13 cellular contexts compared by ENCODE assay signal in genomic region chr1:44072204-44072603, GRCh38. TPM values are rescaled to one million over a fixed set of nuclear protein-coding genes. Genes with fewer than 3 reads are reported as not detected.
A peak's percentile ranks its signal among the peaks of the same experiment; 100 is the strongest.
DNase-seq lines count a peak whose midpoint lies in the region; ATAC-seq, FAIRE-seq and TF ChIP-seq lines count a peak whose summit lies in the region.
"Had no signal": no experiment of that assay in that cellular context is flagged by ENCODE, and none has a peak within 500 bp of the region (broad histone marks: within the 10 kb centered on the region; RNA-seq: fewer than 3 reads in every experiment).

No MANE protein-coding gene starts in this region.

- H3K9me3 Mint-ChIP-seq in activated T-helper 2 cell treated with anti-CD3 and anti-CD28 coated beads, Interferon-gamma antibody, Interleukin-2, Interleukin-4, amounts not matched to agents 10 μg/mL and 5 μg/mL and 100 μg/mL, durations not matched to agents 14 hours and 24 hours and 36 hours = no peaks in the 10 kb centered on the region
- H3K9me3 Mint-ChIP-seq: activated B cell treated with CpG ODN at 0.5 μM for 24 hours had no signal

- H3K36me3 Mint-ChIP-seq in activated T-helper 2 cell treated with anti-CD3 and anti-CD28 coated beads, Interferon-gamma antibody, Interleukin-2, Interleukin-4, amounts not matched to agents 10 μg/mL and 5 μg/mL and 100 μg/mL, durations not matched to agents 14 hours and 24 hours and 36 hours (ENCODE audit: low read depth) = no peaks in the 10 kb centered on the region

- CTCF ChIA-PET in GM12878 (lab: Yijun Ruan, JAX) = interaction anchor here (1.5 to 2.4 kb wide), 3 partner anchors 13 to 30 kb away, joined by 5 to 8 read pairs (median 6); no protein-coding TSS in a partner anchor

- H3K4me3 ChIP-seq in GM12878 (no peak overlapping the region), left lung (no peak overlapping the region)
- H3K4me3 ChIP-seq: HAP-1, ovary had no signal

- in situ Hi-C loops in Caki2 (cut with HindIII; ENCODE audit: low pct_unique_long_range_greater_than_20kb, low sequenced_read_pairs) = no loop called here
- in situ Hi-C loops in GM12878 (cut with MboI) = no loop called here

- no peak for TF ChIP-seq POLR2A in GM12878 (IDR thresholded peaks at IDR 0.05; ENCODE audit: low read depth, low read length)

- no peak for TF ChIP-seq CTCF in GM12878 (IDR thresholded peaks at IDR 0.05 in 2 of 3, conservative IDR thresholded peaks at IDR 0.05 in 1 of 3; ENCODE audit: control insufficient read depth in 2 of 3, extremely low read depth in 1 of 3, insufficient read depth in 1 of 3, low read depth in 3 of 3, low read length in 3 of 3)
- TF ChIP-seq CTCF in left lung (IDR thresholded peaks at IDR 0.05) = no peak

- H3K27me3 ChIP-seq in GM12878 (replicated peaks in 1 of 2; ENCODE audit: control insufficient read depth in 2 of 2, insufficient read depth in 2 of 2, low read length in 1 of 2) (no peaks in the 10 kb centered on the region), left lung (no peaks in the 10 kb centered on the region)
- H3K27me3 ChIP-seq: ovary had no signal

- no peak for TF ChIP-seq EP300 in GM12878 (IDR thresholded peaks at IDR 0.05; ENCODE audit: borderline replicate concordance in 1 of 2, control insufficient read depth in 1 of 2, low read depth in 2 of 2, low read length in 2 of 2)

- H3K9me3 ChIP-seq in GM12878 (replicated peaks; ENCODE audit: control insufficient read depth, insufficient read depth, low read length) = no peaks in the 10 kb centered on the region
- H3K9me3 ChIP-seq in left lung = no peaks in the 10 kb centered on the region
- H3K9me3 ChIP-seq: HAP-1, ovary had no signal

- peaks cover 29% of the 10 kb centered on the region for H3K27me3 Mint-ChIP-seq in activated T-helper 2 cell treated with anti-CD3 and anti-CD28 coated beads, Interferon-gamma antibody, Interleukin-2, Interleukin-4, amounts not matched to agents 10 μg/mL and 5 μg/mL and 100 μg/mL, durations not matched to agents 14 hours and 24 hours and 36 hours (ENCODE audit: low read depth)
- H3K27me3 Mint-ChIP-seq: activated B cell treated with CpG ODN at 0.5 μM for 24 hours had no signal

- H3K79me2 ChIP-seq in GM12878 (ENCODE audit: control insufficient read depth, insufficient read depth, low read length) = no peaks in the 10 kb centered on the region

- H3K36me3 ChIP-seq in GM12878 (ENCODE audit: control insufficient read depth in 2 of 2, insufficient read depth in 2 of 2, low read length in 1 of 2) = no peaks in the 10 kb centered on the region
- H3K36me3 ChIP-seq in left lung = no peaks in the 10 kb centered on the region
- H3K36me3 ChIP-seq: HAP-1, ovary had no signal

- H3K4me1 Mint-ChIP-seq in activated T-helper 2 cell treated with anti-CD3 and anti-CD28 coated beads, Interferon-gamma antibody, Interleukin-2, Interleukin-4, amounts not matched to agents 10 μg/mL and 5 μg/mL and 100 μg/mL, durations not matched to agents 14 hours and 24 hours and 36 hours (ENCODE audit: low read depth) = no peaks in the 10 kb centered on the region

- ATAC-seq in GM12878 (no peak), left lung (peak; percentile 42), GM21529 (IDR thresholded peaks at IDR 0.05; ENCODE audit: unreplicated experiment) (no peak), HG03342 (IDR thresholded peaks at IDR 0.05; ENCODE audit: unreplicated experiment) (no peak)

- H3K27ac ChIP-seq in GM12878 (ENCODE audit: control insufficient read depth, insufficient read depth) (no peak overlapping the region), left lung (no peak overlapping the region)
- H3K27ac ChIP-seq: ovary had no signal

- SMC1A ChIA-PET in GM12878 (lab: Charles Lee; ENCODE audit: uncharacterized antibody, unreplicated experiment) = interaction anchor here (1.1 kb wide), 1 partner anchor 24 kb away, joined by 4 read pairs; no protein-coding TSS in a partner anchor

- POLR2A ChIA-PET in GM12878 (lab: Charles Lee) = interaction anchor here (0.6 kb wide), 2 partner anchors 250 to 1331 kb away, joined by 3 to 5 read pairs; no protein-coding TSS in a partner anchor

- no peaks in the 10 kb centered on the region for H4K20me1 ChIP-seq in GM12878 (ENCODE audit: control insufficient read depth, insufficient read depth)

- no peak overlapping the region for H3K4me3 Mint-ChIP-seq in activated T-helper 2 cell treated with anti-CD3 and anti-CD28 coated beads, Interferon-gamma antibody, Interleukin-2, Interleukin-4, amounts not matched to agents 10 μg/mL and 5 μg/mL and 100 μg/mL, durations not matched to agents 14 hours and 24 hours and 36 hours (ENCODE audit: low read depth)
- H3K4me3 Mint-ChIP-seq: activated B cell treated with CpG ODN at 0.5 μM for 24 hours had no signal

- DNase-seq in Caki2 (ENCODE audit: low read depth) (peak; percentile 13), LHCN-M2 (ENCODE audit: low read depth) (peak; percentile 96), GM12878 (ENCODE audit: low read depth, low spot score) (no peak), left lung (no peak), NCI-H1694 treated with DMSO at 0.1 percent for 48 hours (lab: John Stamatoyannopoulos, UW) (no peak)
- DNase-seq in activated T-helper 2 cell treated with anti-CD3 and anti-CD28 coated beads, Interferon-gamma antibody, Interleukin-2, Interleukin-4, amounts not matched to agents 10 μg/mL and 5 μg/mL and 100 μg/mL, durations not matched to agents 14 hours and 24 hours and 36 hours (ENCODE audit: low spot score) = no peak
- DNase-seq: activated B cell treated with CpG ODN at 0.5 μM for 24 hours, activated gamma-delta T cell treated with Interleukin-2 at 50 U/mL for 16 hours, NCI-H1105 treated with DMSO at 0.1 percent for 48 hours, ovary had no signal

- TF ChIP-seq RAD21 in GM12878 (IDR thresholded peaks at IDR 0.05; ENCODE audit: insufficient read depth, low read depth, low read length) = no peak

- no peak for FAIRE-seq in GM12878 (lab: Jason Lieb, UNC)

- intact Hi-C loops in GM12878 (cut with micrococcal nuclease; ENCODE audit: unreplicated experiment) (no loop called here), left lung (cut with DNase I) (no loop called here)
- intact Hi-C loops in activated T-helper 2 cell treated with anti-CD3 and anti-CD28 coated beads, Interferon-gamma antibody, Interleukin-2, Interleukin-4, amounts not matched to agents 10 μg/mL and 5 μg/mL and 100 μg/mL, durations not matched to agents 14 hours and 24 hours and 36 hours (cut with micrococcal nuclease) = no loop called here

- no peak overlapping the region for H3K9ac ChIP-seq in GM12878 (ENCODE audit: control insufficient read depth, insufficient read depth, low read length)

- BruUV-seq in GM12878 (replicated peaks; lab: Mats Ljungman, UMichigan) = no TSS peak

- H3K4me2 ChIP-seq in GM12878 (ENCODE audit: control insufficient read depth, insufficient read depth) = no peak overlapping the region

- no peak overlapping the region for H2AFZ ChIP-seq in GM12878 (ENCODE audit: control insufficient read depth, low read depth, low read length)

- peaks cover 16% of the 10 kb centered on the region for H3K4me1 ChIP-seq in GM12878 (ENCODE audit: control insufficient read depth, insufficient read depth, low read length)
- H3K4me1 ChIP-seq in left lung = peaks cover 0 to 58% of the 10 kb centered on the region in 2 donors
- H3K4me1 ChIP-seq: HAP-1 had no signal

- RAD21 ChIA-PET in GM12878 (lab: Charles Lee; ENCODE audit: unreplicated experiment) = no interaction called here

- H3K27ac Mint-ChIP-seq in activated T-helper 2 cell treated with anti-CD3 and anti-CD28 coated beads, Interferon-gamma antibody, Interleukin-2, Interleukin-4, amounts not matched to agents 10 μg/mL and 5 μg/mL and 100 μg/mL, durations not matched to agents 14 hours and 24 hours and 36 hours = no peak overlapping the region
- H3K27ac Mint-ChIP-seq: activated B cell treated with CpG ODN at 0.5 μM for 24 hours had no signal

RNA-seq across cellular contexts. Expression of gene SLC6A9, which starts 40.9 kb away (rescaled TPM):
- 0.20 TPM in 1 of 2 replicates, not detected in the other for total RNA-seq in Caki2 (2014; rRNA removed; shearing (Covaris generic); ENCODE audit: low replicate concordance)
- 0.06 and 0.40 TPM in 2 replicates for total RNA-seq in LHCN-M2 (2014; rRNA removed)
- polyA plus RNA-seq in LHCN-M2 (2012) = 0.43 TPM
- total RNA-seq in GM12878 (2013; cell fraction: nucleolus; rRNA removed) = 0.52 and 1.2 TPM in 2 replicates
- 0.38 and 0.40 TPM in 2 replicates for total RNA-seq in GM12878 (2014; rRNA removed)
- total RNA-seq in GM12878 (2014; rRNA removed; fragmentation: Illumina TruSeq; extraction: Trizol) = 0.36 and 0.88 TPM in 2 replicates
- 1.4 and 2.0 TPM in 2 replicates for total RNA-seq in GM12878 (2021)
- 0.77 TPM for polyA plus RNA-seq in GM12878 (2011; ENCODE audit: low read depth)
- 0.10 and 0.58 TPM in 2 replicates for polyA plus RNA-seq in GM12878 (2011; rRNA removed)
- polyA plus RNA-seq in GM12878 (2011; cell fraction: cytosol; rRNA removed) = 0.50 and 0.64 TPM in 2 replicates
- polyA plus RNA-seq in GM12878 (2011; cell fraction: nucleus; rRNA removed) = 1.9 and 2.2 TPM in 2 replicates
- 0.93 and 1.6 TPM in 2 replicates for polyA plus RNA-seq in GM12878 (2012)
- 0.46 and 0.68 TPM in 2 replicates for polyA plus RNA-seq in GM12878 (2014; fragmentation: Illumina TruSeq; extraction: Trizol)
- under 1 TPM; 0.02 to 0.03 TPM for polyA plus RNA-seq in GM12878 (2014; fragmentation: Nextera tagmentation; extraction: Ambion mirVana)
- 1.6 TPM in 2 replicates for polyA plus RNA-seq in GM12878 (2014; rRNA removed)
- polyA plus RNA-seq in GM12878 (2016; fragmentation: Nextera tagmentation; extraction: Ambion mirVana) = 1 to 10 TPM in 1 of 2 experiments, under 1 TPM in 1; 0.74 to 1.3 TPM
- 0.44 and 1.0 TPM in 2 replicates for polyA minus RNA-seq in GM12878 (2011; rRNA and poly(A)+ RNA removed)
- polyA minus RNA-seq in GM12878 (2011; cell fraction: cytosol; rRNA and poly(A)+ RNA removed) = 0.67 and 0.73 TPM in 2 replicates
- polyA minus RNA-seq in GM12878 (2011; cell fraction: nucleus; rRNA and poly(A)+ RNA removed) = 0.36 and 1.1 TPM in 2 replicates
- total RNA-seq in left lung = 10 to 100 TPM; 12.4 to 28.5 TPM
- 2.1 and 3.2 TPM in 2 replicates for total RNA-seq in activated T-helper 2 cell treated with anti-CD3 and anti-CD28 coated beads, Interferon-gamma antibody, Interleukin-2, Interleukin-4, amounts not matched to agents 10 μg/mL and 5 μg/mL and 100 μg/mL, durations not matched to agents 14 hours and 24 hours and 36 hours

RNA-seq across cellular contexts. Expression of gene KLF17, which starts 46.4 kb away (rescaled TPM):
- not detected in 2 replicates for total RNA-seq in Caki2 (2014; rRNA removed; shearing (Covaris generic); ENCODE audit: low replicate concordance)
- total RNA-seq in LHCN-M2 (2014; rRNA removed) (0.11 and 0.19 TPM in 2 replicates), GM12878 (2014; rRNA removed) (not detected in 2 replicates), GM12878 (2014; rRNA removed; fragmentation: Illumina TruSeq; extraction: Trizol) (not detected in 2 replicates), GM12878 (2021) (not detected in 2 replicates), left lung (under 1 TPM; 0.26 to 0.29 TPM)
- 0.05 TPM for polyA plus RNA-seq in LHCN-M2 (2012)
- not detected in 2 replicates for total RNA-seq in GM12878 (2013; cell fraction: nucleolus; rRNA removed)
- polyA plus RNA-seq in GM12878 (2011; ENCODE audit: low read depth) = not detected
- polyA plus RNA-seq in GM12878 (2011; rRNA removed) (not detected in 2 replicates), GM12878 (2014; fragmentation: Illumina TruSeq; extraction: Trizol) (not detected in 2 replicates), GM12878 (2014; fragmentation: Nextera tagmentation; extraction: Ambion mirVana) (not detected), GM12878 (2014; rRNA removed) (not detected in 2 replicates), GM12878 (2016; fragmentation: Nextera tagmentation; extraction: Ambion mirVana) (not detected)
- polyA plus RNA-seq in GM12878 (2011; cell fraction: cytosol; rRNA removed) = not detected in 2 replicates
- polyA plus RNA-seq in GM12878 (2011; cell fraction: nucleus; rRNA removed) = not detected in 2 replicates
- not detected in 2 replicates for polyA plus RNA-seq in GM12878 (2012)
- polyA minus RNA-seq in GM12878 (2011; rRNA and poly(A)+ RNA removed) = not detected in 2 replicates
- polyA minus RNA-seq in GM12878 (2011; cell fraction: cytosol; rRNA and poly(A)+ RNA removed) = not detected in 2 replicates
- not detected in 2 replicates for polyA minus RNA-seq in GM12878 (2011; cell fraction: nucleus; rRNA and poly(A)+ RNA removed)
- not detected in 2 replicates for total RNA-seq in activated T-helper 2 cell treated with anti-CD3 and anti-CD28 coated beads, Interferon-gamma antibody, Interleukin-2, Interleukin-4, amounts not matched to agents 10 μg/mL and 5 μg/mL and 100 μg/mL, durations not matched to agents 14 hours and 24 hours and 36 hours
- total RNA-seq: activated B cell treated with CpG ODN at 0.5 μM for 24 hours had no signal

Comparison
In these comparisons a context has a peak if more than half of its experiments do, and no peak if none do; other contexts are left out.
1. DNase-seq: peak in Caki2 (single experiment) and LHCN-M2 (single experiment); none in GM12878 (single experiment), left lung (0 of 2), NCI-H1694 treated with DMSO at 0.1 percent for 48 hours (single experiment) and activated T-helper 2 cell treated with anti-CD3 and anti-CD28 coated beads, Interferon-gamma antibody, Interleukin-2, Interleukin-4, amounts not matched to agents 10 μg/mL and 5 μg/mL and 100 μg/mL, durations not matched to agents 14 hours and 24 hours and 36 hours (single experiment).